Comparison of ENCODE assay signal across 30 cellular contexts in the genomic region with DNA sequence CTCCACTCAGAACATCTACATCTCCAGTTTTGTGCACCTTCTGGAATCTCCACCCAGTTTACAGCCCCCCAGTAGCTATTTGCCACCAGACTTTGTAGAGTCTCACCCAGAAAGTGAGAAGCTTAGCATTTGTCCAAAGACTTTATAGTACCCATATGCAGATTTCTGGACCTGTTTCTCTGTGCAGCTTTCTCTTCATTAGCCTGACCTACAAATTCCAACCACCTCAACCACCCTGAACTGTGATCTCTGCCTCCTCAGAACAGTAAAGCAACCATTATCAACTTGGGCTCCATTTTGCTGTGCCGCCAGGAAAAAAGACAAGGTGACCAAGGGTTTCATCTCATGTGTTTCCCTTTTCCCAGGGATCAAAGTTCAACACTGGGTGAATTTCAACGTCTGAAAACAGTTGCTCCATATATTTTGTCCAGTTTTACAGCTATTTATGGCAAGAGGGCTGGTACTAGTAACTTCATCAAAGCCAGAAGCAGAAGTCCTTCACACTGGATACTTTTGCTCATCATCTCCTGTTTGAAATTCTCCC. TPM values are rescaled to one million over a fixed set of nuclear protein-coding genes. Genes with fewer than 3 reads are reported as not detected.
"Had no signal": no experiment of that assay in that cellular context is flagged by ENCODE, and none has a peak within 500 bp of the region (broad histone marks: within the 10 kb centered on the region; RNA-seq: fewer than 3 reads in every experiment).

No MANE protein-coding gene starts in this region.

- DNase-seq: activated CD4-positive, alpha-beta memory T cell treated with anti-CD3 and anti-CD28 coated beads for 36 hours; activated CD4-positive, alpha-beta T cell treated with anti-CD3 and anti-CD28 coated beads for 36 hours; activated CD4-positive, alpha-beta T cell treated with anti-CD3 and anti-CD28 coated beads, Interleukin-2, amount 10 ng/mL, durations not matched to agents 24 days and 14 days; activated CD4-positive, CD25-positive, alpha-beta regulatory T cell; activated CD4-positive, CD25-positive, alpha-beta regulatory T cell treated with anti-CD3 and anti-CD28 coated beads, Interleukin-2, amount 50 U/mL, for 72 hours; activated CD8-positive, alpha-beta memory T cell treated with anti-CD3 and anti-CD28 coated beads, Interleukin-2, amount 10 ng/mL, durations not matched to agents 7 days and 5 days; activated CD8-positive, alpha-beta memory T cell treated with anti-CD3 and anti-CD28 coated beads, Interleukin-2, amount 50 U/mL, for 4 hours; activated CD8-positive, alpha-beta T cell treated with anti-CD3 and anti-CD28 coated beads, Interleukin-2, amount 10 ng/mL, durations not matched to agents 7 days and 5 days; activated effector memory CD4-positive, alpha-beta T cell treated with anti-CD3 and anti-CD28 coated beads, Interleukin-2, amount 50 U/mL, for 16 hours; activated naive CD4-positive, alpha-beta T cell treated with anti-CD3 and anti-CD28 coated beads for 36 hours; activated naive CD8-positive, alpha-beta T cell treated with anti-CD3 and anti-CD28 coated beads for 36 hours; activated naive CD8-positive, alpha-beta T cell treated with anti-CD3 and anti-CD28 coated beads, Interleukin-2, amount 50 U/mL, for 24 hours; activated T-cell treated with anti-CD3 and anti-CD28 coated beads, Interleukin-2, amount 50 U/mL, for 1 hour; activated T-cell treated with anti-CD3 and anti-CD28 coated beads, Interleukin-2, amount 50 U/mL, for 48 hours; adrenal gland; amygdala; aorta; dorsolateral prefrontal cortex; effector memory CD4-positive, alpha-beta T cell; endodermal cell; head of caudate nucleus; T-helper 1 cell; T-helper 17 cell; T1000 had no signal

- H3K27ac ChIP-seq: adrenal gland, coronary artery, dorsolateral prefrontal cortex had no signal

- H3K36me3 ChIP-seq: adrenal gland had no signal

- H3K27me3 ChIP-seq: adrenal gland, dorsolateral prefrontal cortex had no signal

- H3K4me1 ChIP-seq: adrenal gland had no signal

- FAIRE-seq: bronchial epithelial cell, frontal cortex had no signal

- H3K4me3 ChIP-seq: adrenal gland, coronary artery, dorsolateral prefrontal cortex had no signal

- ATAC-seq: activated CD4-positive, alpha-beta T cell treated with anti-CD3 and anti-CD28 coated beads for 36 hours; activated CD8-positive, alpha-beta memory T cell treated with anti-CD3 and anti-CD28 coated beads, Interleukin-2, amount 10 ng/mL, durations not matched to agents 7 days and 5 days; activated CD8-positive, alpha-beta T cell treated with anti-CD3 and anti-CD28 coated beads, Interleukin-2, amount 10 ng/mL, durations not matched to agents 7 days and 5 days; activated naive CD8-positive, alpha-beta T cell treated with anti-CD3 and anti-CD28 coated beads, Interleukin-2, amount 50 U/mL, for 24 hours; esophagus mucosa; T-helper 17 cell had no signal

- H3K9me3 ChIP-seq: adrenal gland had no signal

RNA-seq across cellular contexts. Expression of gene DDAH1, which starts 36.5 kb away (rescaled TPM):
- total RNA-seq: activated CD4-positive, alpha-beta memory T cell treated with anti-CD3 and anti-CD28 coated beads for 36 hours; activated CD4-positive, alpha-beta T cell treated with anti-CD3 and anti-CD28 coated beads, Interleukin-2, amount 10 ng/mL, durations not matched to agents 24 days and 14 days; activated CD8-positive, alpha-beta memory T cell treated with anti-CD3 and anti-CD28 coated beads, Interleukin-2, amount 10 ng/mL, durations not matched to agents 7 days and 5 days; activated naive CD4-positive, alpha-beta T cell treated with anti-CD3 and anti-CD28 coated beads for 36 hours; activated T-helper 1 cell treated with anti-CD3 and anti-CD28 coated beads, Interleukin-12 subunit alpha, Interleukin-12 subunit beta, Interleukin-2, Interleukin-4 antibody, amounts not matched to agents 30 ng/mL and 10 ng/mL and 1 ng/mL, durations not matched to agents 14 hours and 24 hours and 36 hours; activated T-helper 2 cell treated with anti-CD3 and anti-CD28 coated beads, Interferon-gamma antibody, Interleukin-2, Interleukin-4, amounts not matched to agents 10 μg/mL and 5 μg/mL and 100 μg/mL, durations not matched to agents 14 hours and 24 hours and 36 hours; T-helper 17 cell had no signal
